ENCODE assay signal across 8 cellular contexts in genomic region chr14:20412876-20413784, GRCh38. TPM values are rescaled to one million over a fixed set of nuclear protein-coding genes. Genes with fewer than 3 reads are reported as not detected.
DNase-seq lines count a peak whose midpoint lies in the region; ATAC-seq and TF ChIP-seq lines count a peak whose summit lies in the region.

Gene TEP1, minus strand, starts transcription at chr14:20413501. Its CDS starts 5,062 bp downstream, at chr14:20408439.

- peak within 1 kb of the TSS; percentile 90 for H3K27ac ChIP-seq in vagina

- ATAC-seq in GM18498 (IDR thresholded peaks at IDR 0.05; ENCODE audit: unreplicated experiment) (peak; percentile 73), HG02970 (IDR thresholded peaks at IDR 0.05; ENCODE audit: low FRiP score, unreplicated experiment) (peak; percentile 52)

- H3K36me3 ChIP-seq in vagina = peaks cover 0 to 2% of the 10 kb centered on the region in 2 donors

- peak within 1 kb of the TSS; percentile 67 to 72 for H3K4me3 ChIP-seq in vagina

- peak; percentile 72 for DNase-seq in NCI-H2029 treated with DMSO at 0.1 percent for 48 hours (lab: John Stamatoyannopoulos, UW)
- DNase-seq in T1000 (lab: John Stamatoyannopoulos, UW) = peak; percentile 77
- DNase-seq in astrocyte of the hippocampus (ENCODE audit: low read depth, low spot score) = peak; percentile 94
- DNase-seq in hippocampal formation (lab: John Stamatoyannopoulos, UW) = peak; percentile 69 to 75
- peak; percentile 67 for DNase-seq in renal cortical epithelial cell (ENCODE audit: low read depth)
- no peak for DNase-seq in vagina (ENCODE audit: extremely low spot score in 2 of 2)

- peaks cover 26% of the 10 kb centered on the region for H3K4me1 ChIP-seq in vagina

- H3K9me3 ChIP-seq in vagina = no peaks in the 10 kb centered on the region

- peak in 1 of 2 donors; percentile 27 for TF ChIP-seq POLR2A in vagina (IDR thresholded peaks at IDR 0.05)

- TF ChIP-seq CTCF in vagina (IDR thresholded peaks at IDR 0.05) = no peak

- intact Hi-C loops in vagina (cut with DNase I) = loop anchor here (5.0 to 10.0 kb wide), 3 partner anchors 71 to 269 kb away; partner anchors contain the start of genes PARP2 and RNASE4

- no peaks in the 10 kb centered on the region for H3K27me3 ChIP-seq in vagina

RNA-seq across cellular contexts. Expression of gene TEP1, which starts in this region (rescaled TPM):
- 20.8 and 32.5 TPM in 2 replicates for total RNA-seq in renal cortical epithelial cell
- total RNA-seq in vagina = 24.6 TPM

Comparison
In these comparisons a context has a peak if more than half of its experiments do, and no peak if none do; other contexts are left out.
1. DNase-seq: peak in NCI-H2029 treated with DMSO at 0.1 percent for 48 hours (single experiment), T1000 (single experiment), astrocyte of the hippocampus (single experiment), hippocampal formation (2 of 2) and renal cortical epithelial cell (single experiment); none in vagina (0 of 2).